12 cellular contexts compared by ENCODE assay signal in genomic region chr7:135193615-135194081, GRCh38. TPM values are rescaled to one million over a fixed set of nuclear protein-coding genes. Genes with fewer than 3 reads are reported as not detected.
DNase-seq lines count a peak whose midpoint lies in the region; ATAC-seq and TF ChIP-seq lines count a peak whose summit lies in the region.
"Had no signal": no experiment of that assay in that cellular context is flagged by ENCODE, and none has a peak within 500 bp of the region (broad histone marks: within the 10 kb centered on the region; RNA-seq: fewer than 3 reads in every experiment).

No MANE protein-coding gene starts in this region.

- H3K4me2 ChIP-seq in GM23338 (no peak overlapping the region), smooth muscle cell (no peak overlapping the region)

- H3F3A ChIP-seq in GM23338 (replicated peaks; ENCODE audit: low read depth) (no peaks in the 10 kb centered on the region), smooth muscle cell (ENCODE audit: low read depth) (no peaks in the 10 kb centered on the region)

- H3K27me3 ChIP-seq in GM23338 (ENCODE audit: insufficient read depth) (no peaks in the 10 kb centered on the region), smooth muscle cell (ENCODE audit: low read depth) (no peaks in the 10 kb centered on the region)

- H3K4me3 Mint-ChIP-seq in GM23338: no peak overlapping the region
- H3K4me3 Mint-ChIP-seq in activated T-helper 17 cell treated with anti-CD3 and anti-CD28 coated beads, Interleukin-2, amount 50 U/mL, for 72 hours: no peak overlapping the region
- H3K4me3 Mint-ChIP-seq: dendritic cell treated with granulocyte-macrophage colony-stimulating factor and Interleukin-4, amounts not matched to agents 40 ng/mL and 50 ng/mL, for 4 days had no signal

- no peak for TF ChIP-seq CTCF in GM23338 (conservative IDR thresholded peaks at IDR 0.05; ENCODE audit: low read depth in 2 of 2)
- no peak for TF ChIP-seq CTCF in fibroblast of mammary gland (conservative IDR thresholded peaks at IDR 0.05; ENCODE audit: control insufficient read depth, insufficient read depth, low read depth, low read length)
- no peak for TF ChIP-seq CTCF in smooth muscle cell (IDR thresholded peaks at IDR 0.05; ENCODE audit: borderline replicate concordance, insufficient read depth, poor library complexity, severe bottlenecking)

- H3K27ac Mint-ChIP-seq in GM23338: peak overlapping the region; percentile 35; the same call in 1 of the 2 replicates
- peak overlapping the region; percentile 43 for H3K27ac Mint-ChIP-seq in activated T-helper 17 cell treated with anti-CD3 and anti-CD28 coated beads, Interleukin-2, amount 50 U/mL, for 72 hours
- H3K27ac Mint-ChIP-seq: dendritic cell treated with granulocyte-macrophage colony-stimulating factor and Interleukin-4, amounts not matched to agents 40 ng/mL and 50 ng/mL, for 4 days had no signal

- no peaks in the 10 kb centered on the region for H3K9me3 Mint-ChIP-seq in GM23338
- H3K9me3 Mint-ChIP-seq in activated T-helper 17 cell treated with anti-CD3 and anti-CD28 coated beads, Interleukin-2, amount 50 U/mL, for 72 hours: no peaks in the 10 kb centered on the region
- H3K9me3 Mint-ChIP-seq: dendritic cell treated with granulocyte-macrophage colony-stimulating factor and Interleukin-4, amounts not matched to agents 40 ng/mL and 50 ng/mL, for 4 days had no signal

- no peaks in the 10 kb centered on the region for H3K4me1 ChIP-seq in GM23338 (ENCODE audit: insufficient read depth)
- H3K4me1 ChIP-seq in smooth muscle cell (ENCODE audit: low read depth): no peaks in the 10 kb centered on the region

- H3K9me2 ChIP-seq in GM23338 (ENCODE audit: insufficient read depth): no peaks in the 10 kb centered on the region

- no peak overlapping the region for H2AFZ ChIP-seq in GM23338
- no peak overlapping the region for H2AFZ ChIP-seq in smooth muscle cell (ENCODE audit: low read depth)

- H3K4me1 Mint-ChIP-seq in GM23338: no peaks in the 10 kb centered on the region
- no peaks in the 10 kb centered on the region for H3K4me1 Mint-ChIP-seq in activated T-helper 17 cell treated with anti-CD3 and anti-CD28 coated beads, Interleukin-2, amount 50 U/mL, for 72 hours

- peaks cover 15% of the 10 kb centered on the region; the same call in 2 of the 3 replicates for H3K36me3 Mint-ChIP-seq in GM23338 (ENCODE audit: low read depth)
- peaks cover 100% of the 10 kb centered on the region for H3K36me3 Mint-ChIP-seq in activated T-helper 17 cell treated with anti-CD3 and anti-CD28 coated beads, Interleukin-2, amount 50 U/mL, for 72 hours (ENCODE audit: low read depth)

- H3K27me3 Mint-ChIP-seq in GM23338 (ENCODE audit: insufficient read depth, low read depth, poor library complexity): peaks cover 5% of the 10 kb centered on the region
- H3K27me3 Mint-ChIP-seq in activated T-helper 17 cell treated with anti-CD3 and anti-CD28 coated beads, Interleukin-2, amount 50 U/mL, for 72 hours: no peaks in the 10 kb centered on the region
- H3K27me3 Mint-ChIP-seq: dendritic cell treated with granulocyte-macrophage colony-stimulating factor and Interleukin-4, amounts not matched to agents 40 ng/mL and 50 ng/mL, for 4 days had no signal

- H3K4me3 ChIP-seq in GM23338: no peak overlapping the region
- H3K4me3 ChIP-seq in fibroblast of mammary gland (ENCODE audit: control insufficient read depth, low read depth, low read length): no peak overlapping the region
- H3K4me3 ChIP-seq in smooth muscle cell: no peak overlapping the region

- no peaks in the 10 kb centered on the region for H3K79me2 ChIP-seq in GM23338 (replicated peaks; ENCODE audit: insufficient read depth)
- H3K79me2 ChIP-seq in smooth muscle cell (ENCODE audit: low read depth): no peaks in the 10 kb centered on the region

- H3K9ac ChIP-seq in smooth muscle cell (ENCODE audit: low read depth): no peak overlapping the region

- ATAC-seq in GM23338 (no peak), GM21576 (IDR thresholded peaks at IDR 0.05; ENCODE audit: unreplicated experiment) (no peak)
- ATAC-seq in activated T-helper 17 cell treated with anti-CD3 and anti-CD28 coated beads, Interleukin-2, amount 50 U/mL, for 72 hours (replicated peaks): no peak

- DNase-seq in GM23338 (ENCODE audit: low spot score) (no peak), fibroblast of mammary gland (ENCODE audit: low read depth) (peak; percentile 92), smooth muscle cell (lab: John Stamatoyannopoulos, UW; ENCODE audit: unreplicated experiment) (no peak), NCI-H2227 treated with DMSO at 0.1 percent for 48 hours (lab: John Stamatoyannopoulos, UW) (no peak), T-helper 1 cell (no peak)
- DNase-seq: activated gamma-delta T cell treated with Interleukin-2 at 50 U/mL for 16 hours, hypothalamus had no signal

- WGBS in smooth muscle cell (ENCODE audit: low lambda C conversion rate): 74% methylated on average over 10 of the region's 10 CpGs

- H3K27ac ChIP-seq in GM23338 (ENCODE audit: low read depth): no peak overlapping the region
- H3K27ac ChIP-seq in smooth muscle cell (ENCODE audit: low read depth): peak overlapping the region; percentile 80

- H4K20me1 ChIP-seq in GM23338 (replicated peaks; ENCODE audit: insufficient read depth) (no peaks in the 10 kb centered on the region; the same call in 1 of the 2 replicates), smooth muscle cell (ENCODE audit: low read depth) (no peaks in the 10 kb centered on the region)

- H3K9me3 ChIP-seq in smooth muscle cell (replicated peaks; ENCODE audit: low read depth): no peaks in the 10 kb centered on the region

- H3K36me3 ChIP-seq in GM23338 (ENCODE audit: insufficient read depth): peaks cover 7% of the 10 kb centered on the region; the same call in 1 of the 2 replicates
- no peaks in the 10 kb centered on the region for H3K36me3 ChIP-seq in smooth muscle cell (ENCODE audit: low read depth)

TF ChIP-seq in GM23338, 12 proteins besides CTCF, POLR2A, EP300 and RAD21 (continues in another document):
- no peak for TF ChIP-seq EZH2 (IDR thresholded peaks at IDR 0.05; ENCODE audit: low read depth, unreplicated experiment)
- no peak for TF ChIP-seq ZNF331 (CRISPR knock-in tag; IDR thresholded peaks at IDR 0.05; ENCODE audit: low read depth)

RNA-seq across cellular contexts. Expression of gene WDR91, which starts 17.7 kb away (rescaled TPM):
- 9.7 and 32.6 TPM in 2 replicates for total RNA-seq in GM23338 (2014; rRNA removed; shearing (Covaris generic))
- polyA plus RNA-seq in GM23338 (2016; fragmentation: Nextera tagmentation; extraction: Ambion mirVana) (5.4 and 5.8 TPM in 2 replicates), smooth muscle cell (6.8 and 12.7 TPM in 2 replicates)
- 1 to 10 TPM; 7.8 to 8.6 TPM for total RNA-seq in activated T-helper 17 cell treated with anti-CD3 and anti-CD28 coated beads, Interleukin-2, amount 50 U/mL, for 72 hours
- 6.6 and 16.7 TPM in 2 replicates for total RNA-seq in smooth muscle cell

RNA-seq across cellular contexts. Expression of gene CYREN, which starts 23.1 kb away (rescaled TPM):
- 57.2 and 70.6 TPM in 2 replicates for total RNA-seq in GM23338 (2014; rRNA removed; shearing (Covaris generic))
- polyA plus RNA-seq in GM23338 (2016; fragmentation: Nextera tagmentation; extraction: Ambion mirVana) (21.6 and 22.7 TPM in 2 replicates), smooth muscle cell (38.2 and 43.9 TPM in 2 replicates)
- 10 to 100 TPM; 26.9 to 30.5 TPM for total RNA-seq in activated T-helper 17 cell treated with anti-CD3 and anti-CD28 coated beads, Interleukin-2, amount 50 U/mL, for 72 hours
- total RNA-seq in smooth muscle cell: 24.7 and 33.4 TPM in 2 replicates

RNA-seq across cellular contexts. Expression of gene STRA8, which starts 40.0 kb away (rescaled TPM):
- total RNA-seq in GM23338 (2014; rRNA removed; shearing (Covaris generic)): not detected in 2 replicates
- polyA plus RNA-seq in GM23338 (2016; fragmentation: Nextera tagmentation; extraction: Ambion mirVana) (not detected in 2 replicates), smooth muscle cell (not detected in 2 replicates)
- total RNA-seq in activated T-helper 17 cell treated with anti-CD3 and anti-CD28 coated beads, Interleukin-2, amount 50 U/mL, for 72 hours: not detected
- not detected in 2 replicates for total RNA-seq in smooth muscle cell
- total RNA-seq: lung microvascular endothelial cell, SK-MEL-5 had no signal

RNA-seq across cellular contexts. Expression of gene TMEM140, which starts 45.8 kb away (rescaled TPM):
- total RNA-seq in GM23338 (2014; rRNA removed; shearing (Covaris generic)): not detected in 2 replicates
- polyA plus RNA-seq in GM23338 (2016; fragmentation: Nextera tagmentation; extraction: Ambion mirVana): 1.3 and 2.7 TPM in 2 replicates
- 10 to 100 TPM; 11.7 to 16.6 TPM for total RNA-seq in activated T-helper 17 cell treated with anti-CD3 and anti-CD28 coated beads, Interleukin-2, amount 50 U/mL, for 72 hours
- not detected in 2 replicates for total RNA-seq in smooth muscle cell
- 5.6 and 5.8 TPM in 2 replicates for polyA plus RNA-seq in smooth muscle cell
